ENCODE assay signal across 9 cellular contexts in genomic region chr16:87953308-87954208, GRCh38. TPM values are rescaled to one million over a fixed set of nuclear protein-coding genes. Genes with fewer than 3 reads are reported as not detected.
A peak's percentile ranks its signal among the peaks of the same experiment; 100 is the strongest.
DNase-seq lines count a peak whose midpoint lies in the region; ATAC-seq, FAIRE-seq and TF ChIP-seq lines count a peak whose summit lies in the region.
"Had no signal": no experiment of that assay in that cellular context is flagged by ENCODE, and none has a peak within 500 bp of the region (broad histone marks: within the 10 kb centered on the region; RNA-seq: fewer than 3 reads in every experiment).

No MANE protein-coding gene starts in this region.

- peak overlapping the region; percentile 60 for H3K27ac Mint-ChIP-seq in activated CD4-positive, alpha-beta T cell treated with anti-CD3 and anti-CD28 coated beads, Interleukin-2, amount 10 ng/mL, durations not matched to agents 7 days and 5 days
- H3K27ac Mint-ChIP-seq in activated CD8-positive, alpha-beta T cell treated with anti-CD3 and anti-CD28 coated beads, Interleukin-2, amount 10 ng/mL, durations not matched to agents 7 days and 5 days = peak overlapping the region; percentile 69

- peaks cover 39% of the 10 kb centered on the region for H3K36me3 Mint-ChIP-seq in activated CD4-positive, alpha-beta T cell treated with anti-CD3 and anti-CD28 coated beads, Interleukin-2, amount 10 ng/mL, durations not matched to agents 7 days and 5 days (ENCODE audit: low read depth)
- peaks cover 48% of the 10 kb centered on the region for H3K36me3 Mint-ChIP-seq in activated CD8-positive, alpha-beta T cell treated with anti-CD3 and anti-CD28 coated beads, Interleukin-2, amount 10 ng/mL, durations not matched to agents 7 days and 5 days (ENCODE audit: low read depth)

- H3K36me3 ChIP-seq in kidney (ENCODE audit: control insufficient read depth in 1 of 2, insufficient read depth in 2 of 2, low read length in 2 of 2) = no peaks in the 10 kb centered on the region
- peaks cover 0 to 12% (median 6%) of the 10 kb centered on the region in 5 donors for H3K36me3 ChIP-seq in subcutaneous abdominal adipose tissue (ENCODE audit: control insufficient read depth in 5 of 5, insufficient read depth in 5 of 5, low read length in 5 of 5)

- intact Hi-C loops in kidney (cut with DNase I) = no loop called here

- H3K27ac ChIP-seq in kidney (ENCODE audit: low read depth in 2 of 2, low read length in 2 of 2) = peak overlapping the region; percentile 48 to 85
- H3K27ac ChIP-seq in subcutaneous abdominal adipose tissue (ENCODE audit: low read depth, low read length) = peak overlapping the region; percentile 92

- peak overlapping the region; percentile 20 for H3K4me3 Mint-ChIP-seq in activated CD4-positive, alpha-beta T cell treated with anti-CD3 and anti-CD28 coated beads, Interleukin-2, amount 10 ng/mL, durations not matched to agents 7 days and 5 days
- peak overlapping the region; percentile 56 for H3K4me3 Mint-ChIP-seq in activated CD8-positive, alpha-beta T cell treated with anti-CD3 and anti-CD28 coated beads, Interleukin-2, amount 10 ng/mL, durations not matched to agents 7 days and 5 days

- peak overlapping the region; percentile 10 to 33 for H3K4me3 ChIP-seq in kidney (ENCODE audit: low read length in 2 of 2)
- peak overlapping the region in 2 of 5 donors; percentile 19 to 24 for H3K4me3 ChIP-seq in subcutaneous abdominal adipose tissue (ENCODE audit: low read depth in 1 of 5, low read length in 5 of 5)

- H3K9ac ChIP-seq in kidney (ENCODE audit: low read length in 2 of 2) (peak overlapping the region; percentile 49 to 57), subcutaneous abdominal adipose tissue (ENCODE audit: low read length in 5 of 5) (peak overlapping the region; percentile 12 to 65 (median 50))

- CTCF ChIA-PET in activated CD4-positive, alpha-beta T cell treated with anti-CD3 and anti-CD28 coated beads, Interleukin-2, amount 10 ng/mL, durations not matched to agents 7 days and 5 days (lab: Charles Lee) = interaction anchor here (1.0 to 1.6 kb wide), 5 partner anchors 10 to 175 kb away, joined by 3 to 6 read pairs (median 5); no protein-coding TSS in a partner anchor
- CTCF ChIA-PET in activated CD8-positive, alpha-beta T cell treated with anti-CD3 and anti-CD28 coated beads, Interleukin-2, amount 10 ng/mL, durations not matched to agents 7 days and 5 days (lab: Charles Lee) = interaction anchor here (0.8 to 4.0 kb wide), 4 partner anchors 12 to 188 kb away, joined by 3 to 37 read pairs (median 4); partner anchors contain the start of gene KLHDC4

- H3K4me1 ChIP-seq in kidney (ENCODE audit: control insufficient read depth in 1 of 2, insufficient read depth in 1 of 2, low read depth in 1 of 2, low read length in 2 of 2) (peaks cover 37 to 42% of the 10 kb centered on the region in 2 donors), subcutaneous abdominal adipose tissue (ENCODE audit: control insufficient read depth in 5 of 5, insufficient read depth in 5 of 5, low read length in 5 of 5) (peaks cover 17 to 76% (median 60%) of the 10 kb centered on the region in 5 donors)

- no peaks in the 10 kb centered on the region for H3K27me3 Mint-ChIP-seq in activated CD4-positive, alpha-beta T cell treated with anti-CD3 and anti-CD28 coated beads, Interleukin-2, amount 10 ng/mL, durations not matched to agents 7 days and 5 days
- H3K27me3 Mint-ChIP-seq in activated CD8-positive, alpha-beta T cell treated with anti-CD3 and anti-CD28 coated beads, Interleukin-2, amount 10 ng/mL, durations not matched to agents 7 days and 5 days (ENCODE audit: low read depth) = no peaks in the 10 kb centered on the region

- H3K9me3 Mint-ChIP-seq in activated CD4-positive, alpha-beta T cell treated with anti-CD3 and anti-CD28 coated beads, Interleukin-2, amount 10 ng/mL, durations not matched to agents 7 days and 5 days = no peaks in the 10 kb centered on the region
- no peaks in the 10 kb centered on the region for H3K9me3 Mint-ChIP-seq in activated CD8-positive, alpha-beta T cell treated with anti-CD3 and anti-CD28 coated beads, Interleukin-2, amount 10 ng/mL, durations not matched to agents 7 days and 5 days (ENCODE audit: insufficient read depth)

- FAIRE-seq in kidney (lab: Jason Lieb, UNC) = no peak

- H3K9me3 ChIP-seq in kidney (ENCODE audit: control insufficient read depth in 1 of 2, low read length in 2 of 2) = no peaks in the 10 kb centered on the region
- no peaks in the 10 kb centered on the region for H3K9me3 ChIP-seq in subcutaneous abdominal adipose tissue (ENCODE audit: control insufficient read depth in 5 of 5, low read length in 5 of 5)

- ATAC-seq in activated CD8-positive, alpha-beta T cell treated with anti-CD3 and anti-CD28 coated beads, Interleukin-2, amount 10 ng/mL, durations not matched to agents 7 days and 5 days = no peak
- no peak for ATAC-seq in HG02759 (IDR thresholded peaks at IDR 0.05; ENCODE audit: unreplicated experiment)
- ATAC-seq in GM21526 (IDR thresholded peaks at IDR 0.05; ENCODE audit: low FRiP score, unreplicated experiment) = no peak

- H3K27me3 ChIP-seq in subcutaneous abdominal adipose tissue (ENCODE audit: control insufficient read depth in 5 of 5, insufficient read depth in 4 of 5, low read length in 5 of 5) = no peaks in the 10 kb centered on the region

- POLR2A ChIA-PET in activated CD4-positive, alpha-beta T cell treated with anti-CD3 and anti-CD28 coated beads, Interleukin-2, amount 10 ng/mL, durations not matched to agents 7 days and 5 days (lab: Charles Lee) = interaction anchor here (1.2 kb wide), 1 partner anchor 57 kb away, joined by 4 read pairs; no protein-coding TSS in a partner anchor
- POLR2A ChIA-PET in activated CD8-positive, alpha-beta T cell treated with anti-CD3 and anti-CD28 coated beads, Interleukin-2, amount 10 ng/mL, durations not matched to agents 7 days and 5 days (lab: Charles Lee) = interaction anchor here (1.2 to 1.3 kb wide), 2 partner anchors 10 to 188 kb away, joined by 3 to 5 read pairs; partner anchors contain the start of gene KLHDC4

- no peak for TF ChIP-seq CTCF in kidney (IDR thresholded peaks at IDR 0.05; ENCODE audit: borderline replicate concordance, extremely low read depth, insufficient read depth)

- DNase-seq in activated CD4-positive, alpha-beta T cell treated with anti-CD3 and anti-CD28 coated beads, Interleukin-2, amount 10 ng/mL, durations not matched to agents 7 days and 5 days = no peak
- no peak for DNase-seq in activated CD4-positive, alpha-beta T cell treated with anti-CD3 and anti-CD28 coated beads for 48 hours
- DNase-seq in activated CD8-positive, alpha-beta T cell treated with anti-CD3 and anti-CD28 coated beads, Interleukin-2, amount 10 ng/mL, durations not matched to agents 7 days and 5 days = no peak
- DNase-seq in kidney (peak; percentile 28), NCI-H1092 (lab: John Stamatoyannopoulos, UW) (no peak)
- DNase-seq: islet precursor cell had no signal

- H3K4me1 Mint-ChIP-seq in activated CD4-positive, alpha-beta T cell treated with anti-CD3 and anti-CD28 coated beads, Interleukin-2, amount 10 ng/mL, durations not matched to agents 7 days and 5 days = peaks cover 79% of the 10 kb centered on the region
- H3K4me1 Mint-ChIP-seq in activated CD8-positive, alpha-beta T cell treated with anti-CD3 and anti-CD28 coated beads, Interleukin-2, amount 10 ng/mL, durations not matched to agents 7 days and 5 days (ENCODE audit: low read depth) = peaks cover 80% of the 10 kb centered on the region

RNA-seq across cellular contexts. Expression of gene BANP, which starts 2.3 kb away (rescaled TPM):
- 10 to 100 TPM; 43.2 to 45.5 TPM for total RNA-seq in activated CD4-positive, alpha-beta T cell treated with anti-CD3 and anti-CD28 coated beads, Interleukin-2, amount 10 ng/mL, durations not matched to agents 7 days and 5 days
- 10 to 100 TPM; 34.1 to 39.8 TPM for total RNA-seq in activated CD8-positive, alpha-beta T cell treated with anti-CD3 and anti-CD28 coated beads, Interleukin-2, amount 10 ng/mL, durations not matched to agents 7 days and 5 days
- total RNA-seq in kidney = 26.3 TPM
- 12.4 TPM for polyA plus RNA-seq in kidney (ENCODE audit: insufficient read depth, low read depth, low replicate concordance)

RNA-seq across cellular contexts. Expression of gene CA5A, which starts 17.2 kb away (rescaled TPM):
- not detected for total RNA-seq in activated CD4-positive, alpha-beta T cell treated with anti-CD3 and anti-CD28 coated beads, Interleukin-2, amount 10 ng/mL, durations not matched to agents 7 days and 5 days
- total RNA-seq in activated CD8-positive, alpha-beta T cell treated with anti-CD3 and anti-CD28 coated beads, Interleukin-2, amount 10 ng/mL, durations not matched to agents 7 days and 5 days = not detected
- total RNA-seq in kidney = not detected
- not detected for polyA plus RNA-seq in kidney (ENCODE audit: insufficient read depth, low read depth, low replicate concordance)
